8 cellular contexts compared by ENCODE assay signal in genomic region chr17:75843577-75844529, GRCh38. TPM values are rescaled to one million over a fixed set of nuclear protein-coding genes. Genes with fewer than 3 reads are reported as not detected.
DNase-seq lines count a peak whose midpoint lies in the region; ATAC-seq and TF ChIP-seq lines count a peak whose summit lies in the region.

UNC13D (minus strand) TSS chr17:75844404; CDS start chr17:75844337, 67 bp downstream.

- TF ChIP-seq EP300 in ovary (IDR thresholded peaks at IDR 0.05): no peak

- no peak within 1 kb of the TSS for H2AFZ ChIP-seq in GM23338

- ATAC-seq in HG03139 (IDR thresholded peaks at IDR 0.05; ENCODE audit: unreplicated experiment) (no peak), HG03521 (IDR thresholded peaks at IDR 0.05; ENCODE audit: unreplicated experiment) (no peak), GM23338 (no peak; the same call in 2 of the 3 replicates)

- TF ChIP-seq CTCF in endodermal cell (conservative IDR thresholded peaks at IDR 0.05): no peak
- no peak for TF ChIP-seq CTCF in ovary (IDR thresholded peaks at IDR 0.05)
- TF ChIP-seq CTCF in GM23338 (conservative IDR thresholded peaks at IDR 0.05; ENCODE audit: low read depth in 2 of 2): no peak

- H3K4me3 ChIP-seq in HUES64 (ENCODE audit: low read length) (no peak within 1 kb of the TSS), endodermal cell (ENCODE audit: low read length) (no peak within 1 kb of the TSS), ovary (no peak within 1 kb of the TSS), GM23338 (no peak within 1 kb of the TSS)

- H3K4me1 Mint-ChIP-seq in endodermal cell: peaks cover 7% of the 10 kb centered on the region
- H3K4me1 Mint-ChIP-seq in GM23338: peaks cover 13% of the 10 kb centered on the region

- H3K27me3 ChIP-seq in HUES64 (ENCODE audit: insufficient read depth, low read length) (no peaks in the 10 kb centered on the region), endodermal cell (ENCODE audit: control insufficient read depth, insufficient read depth, low read length, poor library complexity, severe bottlenecking) (no peaks in the 10 kb centered on the region), ovary (no peaks in the 10 kb centered on the region), GM23338 (ENCODE audit: insufficient read depth) (no peaks in the 10 kb centered on the region)

- H3K9me2 ChIP-seq in GM23338 (ENCODE audit: insufficient read depth): no peaks in the 10 kb centered on the region

- H3K27me3 Mint-ChIP-seq in endodermal cell (ENCODE audit: insufficient read depth): no peaks in the 10 kb centered on the region
- H3K27me3 Mint-ChIP-seq in GM23338 (ENCODE audit: insufficient read depth, low read depth, poor library complexity): peaks cover 8% of the 10 kb centered on the region

- WGBS in HUES64: 88% methylated on average over 33 of the region's 35 CpGs
- 93% methylated on average over 18 to 35 of the region's 35 CpGs for WGBS in endodermal cell (ENCODE audit: insufficient coverage in 1 of 2, insufficient read length in 1 of 2), 2 experiments
- WGBS in ovary, 3 donors: 56 to 59% (median 59%) methylated on average over 27 to 35 of the region's 35 CpGs

- H3K9ac ChIP-seq in HUES64 (ENCODE audit: low read depth, low read length): no peak within 1 kb of the TSS
- no peak within 1 kb of the TSS for H3K9ac ChIP-seq in endodermal cell (ENCODE audit: extremely low read depth, low read length, poor library complexity, severe bottlenecking)

- H3K36me3 ChIP-seq in HUES64 (ENCODE audit: insufficient read depth, low read length) (peaks cover 24% of the 10 kb centered on the region), endodermal cell (ENCODE audit: control insufficient read depth, insufficient read depth, low read length) (peaks cover 24% of the 10 kb centered on the region), ovary (no peaks in the 10 kb centered on the region), GM23338 (ENCODE audit: insufficient read depth) (0 out of 2 replicates have a peak, but pooled peaks cover 8% of the 10 kb centered on the region)

- 0 out of 2 replicates have a peak, but pooled peaks cover 10% of the 10 kb centered on the region for H3F3A ChIP-seq in GM23338 (replicated peaks; ENCODE audit: low read depth)

- H3K4me2 ChIP-seq in GM23338: no peak within 1 kb of the TSS

- H3K79me2 ChIP-seq in GM23338 (replicated peaks; ENCODE audit: insufficient read depth): no peaks in the 10 kb centered on the region

- H3K9me3 ChIP-seq in HUES64 (ENCODE audit: insufficient read depth, low read depth, low read length) (no peaks in the 10 kb centered on the region), endodermal cell (ENCODE audit: control insufficient read depth, low read length) (no peaks in the 10 kb centered on the region), ovary (no peaks in the 10 kb centered on the region)

- intact Hi-C loops in ovary (cut with DNase I): no loop called here

- peak within 1 kb of the TSS; percentile 39 for H3K27ac Mint-ChIP-seq in endodermal cell
- H3K27ac Mint-ChIP-seq in GM23338: no peak within 1 kb of the TSS

- H3K9me3 Mint-ChIP-seq in endodermal cell: no peaks in the 10 kb centered on the region
- no peaks in the 10 kb centered on the region for H3K9me3 Mint-ChIP-seq in GM23338

- H3K27ac ChIP-seq in HUES64 (ENCODE audit: low read depth, low read length) (peak within 1 kb of the TSS; percentile 54; the same call in 1 of the 2 replicates), endodermal cell (ENCODE audit: low read depth, low read length) (no peak within 1 kb of the TSS), ovary (peak within 1 kb of the TSS in 1 of 2 donors; percentile 42), GM23338 (ENCODE audit: low read depth) (no peak within 1 kb of the TSS)

- H3K4me3 Mint-ChIP-seq in endodermal cell (no peak within 1 kb of the TSS), GM23338 (no peak within 1 kb of the TSS)

- H3K4me1 ChIP-seq in HUES64 (ENCODE audit: insufficient read depth, low read length): no peaks in the 10 kb centered on the region
- no peaks in the 10 kb centered on the region for H3K4me1 ChIP-seq in endodermal cell (ENCODE audit: control insufficient read depth, insufficient read depth, low read length)
- no peaks in the 10 kb centered on the region for H3K4me1 ChIP-seq in ovary (ENCODE audit: insufficient read depth)
- peaks cover 10% of the 10 kb centered on the region for H3K4me1 ChIP-seq in GM23338 (ENCODE audit: insufficient read depth)

- peaks cover 28% of the 10 kb centered on the region for H3K36me3 Mint-ChIP-seq in endodermal cell (ENCODE audit: low read depth)
- H3K36me3 Mint-ChIP-seq in GM23338 (ENCODE audit: low read depth): peaks cover 31% of the 10 kb centered on the region

- DNase-seq in CMK (ENCODE audit: low read depth) (peak; percentile 93), endodermal cell (no peak), ovary (no peak), GM23338 (ENCODE audit: low spot score) (no peak)
- DNase-seq in activated CD4-positive, alpha-beta T cell treated with anti-CD3 and anti-CD28 coated beads, Interleukin-2, amount 50 U/mL, for 24 hours (ENCODE audit: low read depth in 1 of 2, low spot score in 1 of 2): peak; percentile 35 to 40

- TF ChIP-seq POLR2A in ovary (IDR thresholded peaks at IDR 0.05): no peak

- H4K20me1 ChIP-seq in GM23338 (replicated peaks; ENCODE audit: insufficient read depth): no peaks in the 10 kb centered on the region

TF ChIP-seq in GM23338, 12 proteins besides CTCF, POLR2A, EP300 and RAD21 (continues in another document):
- TF ChIP-seq ZNF331 (CRISPR knock-in tag; IDR thresholded peaks at IDR 0.05; ENCODE audit: low read depth) (no peak), ETS1 (IDR thresholded peaks at IDR 0.05) (no peak), STAT1 (IDR thresholded peaks at IDR 0.05; ENCODE audit: unreplicated experiment) (no peak)
- TF ChIP-seq, protein P1, sequence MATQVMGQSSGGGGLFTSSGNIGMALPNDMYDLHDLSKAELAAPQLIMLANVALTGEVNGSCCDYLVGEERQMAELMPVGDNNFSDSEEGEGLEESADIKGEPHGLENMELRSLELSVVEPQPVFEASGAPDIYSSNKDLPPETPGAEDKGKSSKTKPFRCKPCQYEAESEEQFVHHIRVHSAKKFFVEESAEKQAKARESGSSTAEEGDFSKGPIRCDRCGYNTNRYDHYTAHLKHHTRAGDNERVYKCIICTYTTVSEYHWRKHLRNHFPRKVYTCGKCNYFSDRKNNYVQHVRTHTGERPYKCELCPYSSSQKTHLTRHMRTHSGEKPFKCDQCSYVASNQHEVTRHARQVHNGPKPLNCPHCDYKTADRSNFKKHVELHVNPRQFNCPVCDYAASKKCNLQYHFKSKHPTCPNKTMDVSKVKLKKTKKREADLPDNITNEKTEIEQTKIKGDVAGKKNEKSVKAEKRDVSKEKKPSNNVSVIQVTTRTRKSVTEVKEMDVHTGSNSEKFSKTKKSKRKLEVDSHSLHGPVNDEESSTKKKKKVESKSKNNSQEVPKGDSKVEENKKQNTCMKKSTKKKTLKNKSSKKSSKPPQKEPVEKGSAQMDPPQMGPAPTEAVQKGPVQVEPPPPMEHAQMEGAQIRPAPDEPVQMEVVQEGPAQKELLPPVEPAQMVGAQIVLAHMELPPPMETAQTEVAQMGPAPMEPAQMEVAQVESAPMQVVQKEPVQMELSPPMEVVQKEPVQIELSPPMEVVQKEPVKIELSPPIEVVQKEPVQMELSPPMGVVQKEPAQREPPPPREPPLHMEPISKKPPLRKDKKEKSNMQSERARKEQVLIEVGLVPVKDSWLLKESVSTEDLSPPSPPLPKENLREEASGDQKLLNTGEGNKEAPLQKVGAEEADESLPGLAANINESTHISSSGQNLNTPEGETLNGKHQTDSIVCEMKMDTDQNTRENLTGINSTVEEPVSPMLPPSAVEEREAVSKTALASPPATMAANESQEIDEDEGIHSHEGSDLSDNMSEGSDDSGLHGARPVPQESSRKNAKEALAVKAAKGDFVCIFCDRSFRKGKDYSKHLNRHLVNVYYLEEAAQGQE (IDR thresholded peaks at IDR 0.05; ENCODE audit: unreplicated experiment): no peak

RNA-seq across cellular contexts. Expression of gene UNC13D, which starts in this region (rescaled TPM):
- polyA plus RNA-seq in HUES64 (2013, experiment 1 of 2): 3.7 TPM
- polyA plus RNA-seq in HUES64 (2013, experiment 2 of 2): 4.8 TPM
- total RNA-seq in endodermal cell: 1 to 10 TPM; 6.3 to 6.4 TPM
- polyA plus RNA-seq in endodermal cell (2013, experiment 1 of 2): 1.1 TPM
- polyA plus RNA-seq in endodermal cell (2013, experiment 2 of 2): 2.6 TPM
- 10 to 100 TPM; 10.7 to 24.9 (median 14.1) TPM for total RNA-seq in ovary
- 10 to 100 TPM in 1 of 2 donors, 1 to 10 TPM in 1; 8.9 to 17.1 TPM for polyA plus RNA-seq in ovary
- 3.8 and 5.9 TPM in 2 replicates for total RNA-seq in GM23338 (2014; rRNA removed; shearing (Covaris generic))
- 10.5 and 10.8 TPM in 2 replicates for polyA plus RNA-seq in GM23338 (2016; fragmentation: Nextera tagmentation; extraction: Ambion mirVana)

Comparison
In these comparisons a context has a peak if more than half of its experiments do, and no peak if none do; other contexts are left out.
1. DNase-seq: peak in CMK (single experiment) and activated CD4-positive, alpha-beta T cell treated with anti-CD3 and anti-CD28 coated beads, Interleukin-2, amount 50 U/mL, for 24 hours (2 of 2); none in endodermal cell (single experiment), ovary (0 of 5) and GM23338 (single experiment).